Comparison of ENCODE assay signal across 1 cellular context in the genomic region with DNA sequence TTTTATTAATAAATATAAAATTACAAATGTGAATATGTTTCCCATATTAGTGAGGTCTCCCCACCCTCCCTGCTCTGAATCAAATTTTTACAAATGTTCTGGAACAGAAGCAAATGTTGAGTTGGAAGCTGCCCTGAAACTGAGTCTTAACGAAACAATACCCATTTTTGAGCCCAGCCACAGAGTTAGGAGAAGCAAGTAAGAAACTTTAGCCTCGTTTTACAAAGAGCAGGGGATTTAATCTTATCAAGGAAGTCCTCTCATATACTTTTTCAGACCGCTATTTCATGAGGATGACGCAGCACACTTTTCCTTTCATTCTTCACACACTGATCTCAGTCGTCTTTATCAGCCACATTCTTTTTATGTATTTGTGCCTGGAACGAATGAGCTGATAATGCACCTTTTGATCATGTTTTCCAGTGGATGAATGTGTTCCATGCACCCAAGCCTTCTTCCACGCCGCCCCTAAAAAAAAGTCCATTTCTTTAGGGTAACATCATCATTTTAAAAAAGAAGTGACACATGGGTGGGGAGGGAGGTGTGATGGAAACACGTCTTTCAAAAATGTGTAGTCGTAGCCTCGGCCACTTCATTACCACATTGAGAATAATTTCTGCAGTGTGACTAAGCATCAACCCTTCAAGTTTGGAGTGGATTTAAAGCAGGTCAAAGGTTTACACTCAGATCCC.
TF ChIP-seq lines count a peak whose summit lies in the region.

No MANE protein-coding gene starts in this region.

TF ChIP-seq in K562, 482 proteins besides CTCF, POLR2A, EP300 and RAD21 (continued from another document and continues in another):
- TF ChIP-seq ZNF24 (IDR thresholded peaks at IDR 0.05) (peak; percentile 66; the same call in 1 of the 2 replicates), LEF1 (IDR thresholded peaks at IDR 0.05) (peak; percentile 71; the same call in 1 of the 2 replicates), ZC3H8 (IDR thresholded peaks at IDR 0.05) (no peak), BRD9 (IDR thresholded peaks at IDR 0.05; ENCODE audit: low read depth, partially characterized antibody) (no peak), MED1 (CRISPR knock-in tag; IDR thresholded peaks at IDR 0.05; ENCODE audit: borderline replicate concordance) (no peak), ARID4B (CRISPR knock-in tag; IDR thresholded peaks at IDR 0.05) (no peak), CTBP1 (IDR thresholded peaks at IDR 0.05; ENCODE audit: borderline replicate concordance) (peak; percentile 56; the same call in 1 of the 2 replicates), TRIM24 (IDR thresholded peaks at IDR 0.05) (0 out of 4 replicates have a peak, but pooled peaks of 1 of the 2 experiments have one; percentile 16), HNRNPUL1 (IDR thresholded peaks at IDR 0.05; ENCODE audit: low read length) (no peak), POLR3G (IDR thresholded peaks at IDR 0.05; ENCODE audit: extremely low read depth, insufficient read length, insufficient replicate concordance) (no peak), BCL6 (CRISPR knock-in tag; IDR thresholded peaks at IDR 0.05) (no peak), CXXC5 (CRISPR knock-in tag; IDR thresholded peaks at IDR 0.05) (peak; percentile 39), ZNF699 (CRISPR knock-in tag; IDR thresholded peaks at IDR 0.05; ENCODE audit: insufficient replicate concordance) (no peak), MYNN (IDR thresholded peaks at IDR 0.05) (no peak), MYNN (CRISPR knock-in tag; IDR thresholded peaks at IDR 0.05) (no peak), MTA1 (IDR thresholded peaks at IDR 0.05; ENCODE audit: borderline replicate concordance) (0 out of 2 replicates have a peak, but pooled peaks have one; percentile 12), CCNT2 (IDR thresholded peaks at IDR 0.05; ENCODE audit: borderline replicate concordance, extremely low read depth, insufficient read length, low read depth, low read length) (no peak), ZFPM2 (CRISPR knock-in tag; IDR thresholded peaks at IDR 0.05) (no peak), ZNF280A (IDR thresholded peaks at IDR 0.05; ENCODE audit: low read depth, partially characterized antibody) (no peak), HDAC8 (tag; IDR thresholded peaks at IDR 0.05) (no peak), ZNF586 (CRISPR knock-in tag; conservative IDR thresholded peaks at IDR 0.05) (no peak), MEIS2 (IDR thresholded peaks at IDR 0.05; ENCODE audit: partially characterized antibody) (peak; percentile 54), ZNF696 (CRISPR knock-in tag; conservative IDR thresholded peaks at IDR 0.05) (no peak), ZNF551 (CRISPR knock-in tag; IDR thresholded peaks at IDR 0.05) (no peak), ZEB2 (IDR thresholded peaks at IDR 0.05) (peak; percentile 40; the same call in 1 of the 2 replicates), SUPT5H (IDR thresholded peaks at IDR 0.05) (no peak), HMBOX1 (IDR thresholded peaks at IDR 0.05) (no peak), NFIC (IDR thresholded peaks at IDR 0.05) (no peak), BMI1 (IDR thresholded peaks at IDR 0.05; ENCODE audit: low read length) (no peak), MAZ (CRISPR knock-in tag; conservative IDR thresholded peaks at IDR 0.05 in 1 of 2, IDR thresholded peaks at IDR 0.05 in 1 of 2) (peak in 1 of 2 experiments; percentile 21; a peak in 1 of 4 replicates), ZNF780A (CRISPR knock-in tag; IDR thresholded peaks at IDR 0.05) (no peak), BDP1 (IDR thresholded peaks at IDR 0.05; ENCODE audit: insufficient read depth, insufficient read length) (no peak), KLF1 (tag; IDR thresholded peaks at IDR 0.05) (no peak), PHF8 (IDR thresholded peaks at IDR 0.05; ENCODE audit: borderline replicate concordance, low read length) (no peak), GTF2F1 (IDR thresholded peaks at IDR 0.05; ENCODE audit: low read depth, low read length) (no peak), ZNF592 (IDR thresholded peaks at IDR 0.05) (peak; percentile 62; the same call in 1 of the 2 replicates), FOXJ2 (tag; IDR thresholded peaks at IDR 0.05) (no peak; the same call in 1 of the 2 replicates), PTRF (tag; IDR thresholded peaks at IDR 0.05) (no peak)
- TF ChIP-seq, protein P1, sequence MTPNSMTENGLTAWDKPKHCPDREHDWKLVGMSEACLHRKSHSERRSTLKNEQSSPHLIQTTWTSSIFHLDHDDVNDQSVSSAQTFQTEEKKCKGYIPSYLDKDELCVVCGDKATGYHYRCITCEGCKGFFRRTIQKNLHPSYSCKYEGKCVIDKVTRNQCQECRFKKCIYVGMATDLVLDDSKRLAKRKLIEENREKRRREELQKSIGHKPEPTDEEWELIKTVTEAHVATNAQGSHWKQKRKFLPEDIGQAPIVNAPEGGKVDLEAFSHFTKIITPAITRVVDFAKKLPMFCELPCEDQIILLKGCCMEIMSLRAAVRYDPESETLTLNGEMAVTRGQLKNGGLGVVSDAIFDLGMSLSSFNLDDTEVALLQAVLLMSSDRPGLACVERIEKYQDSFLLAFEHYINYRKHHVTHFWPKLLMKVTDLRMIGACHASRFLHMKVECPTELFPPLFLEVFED (CRISPR knock-in tag; conservative IDR thresholded peaks at IDR 0.05): 0 out of 2 replicates have a peak, but pooled peaks have one; percentile 15
- TF ChIP-seq, protein P2, sequence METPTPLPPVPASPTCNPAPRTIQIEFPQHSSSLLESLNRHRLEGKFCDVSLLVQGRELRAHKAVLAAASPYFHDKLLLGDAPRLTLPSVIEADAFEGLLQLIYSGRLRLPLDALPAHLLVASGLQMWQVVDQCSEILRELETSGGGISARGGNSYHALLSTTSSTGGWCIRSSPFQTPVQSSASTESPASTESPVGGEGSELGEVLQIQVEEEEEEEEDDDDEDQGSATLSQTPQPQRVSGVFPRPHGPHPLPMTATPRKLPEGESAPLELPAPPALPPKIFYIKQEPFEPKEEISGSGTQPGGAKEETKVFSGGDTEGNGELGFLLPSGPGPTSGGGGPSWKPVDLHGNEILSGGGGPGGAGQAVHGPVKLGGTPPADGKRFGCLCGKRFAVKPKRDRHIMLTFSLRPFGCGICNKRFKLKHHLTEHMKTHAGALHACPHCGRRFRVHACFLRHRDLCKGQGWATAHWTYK (CRISPR knock-in tag; IDR thresholded peaks at IDR 0.05): peak; percentile 63; the same call in 1 of the 2 replicates
- TF ChIP-seq, protein P3, sequence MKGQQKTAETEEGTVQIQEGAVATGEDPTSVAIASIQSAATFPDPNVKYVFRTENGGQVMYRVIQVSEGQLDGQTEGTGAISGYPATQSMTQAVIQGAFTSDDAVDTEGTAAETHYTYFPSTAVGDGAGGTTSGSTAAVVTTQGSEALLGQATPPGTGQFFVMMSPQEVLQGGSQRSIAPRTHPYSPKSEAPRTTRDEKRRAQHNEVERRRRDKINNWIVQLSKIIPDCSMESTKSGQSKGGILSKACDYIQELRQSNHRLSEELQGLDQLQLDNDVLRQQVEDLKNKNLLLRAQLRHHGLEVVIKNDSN (CRISPR knock-in tag; IDR thresholded peaks at IDR 0.05): no peak
- TF ChIP-seq, protein P4, sequence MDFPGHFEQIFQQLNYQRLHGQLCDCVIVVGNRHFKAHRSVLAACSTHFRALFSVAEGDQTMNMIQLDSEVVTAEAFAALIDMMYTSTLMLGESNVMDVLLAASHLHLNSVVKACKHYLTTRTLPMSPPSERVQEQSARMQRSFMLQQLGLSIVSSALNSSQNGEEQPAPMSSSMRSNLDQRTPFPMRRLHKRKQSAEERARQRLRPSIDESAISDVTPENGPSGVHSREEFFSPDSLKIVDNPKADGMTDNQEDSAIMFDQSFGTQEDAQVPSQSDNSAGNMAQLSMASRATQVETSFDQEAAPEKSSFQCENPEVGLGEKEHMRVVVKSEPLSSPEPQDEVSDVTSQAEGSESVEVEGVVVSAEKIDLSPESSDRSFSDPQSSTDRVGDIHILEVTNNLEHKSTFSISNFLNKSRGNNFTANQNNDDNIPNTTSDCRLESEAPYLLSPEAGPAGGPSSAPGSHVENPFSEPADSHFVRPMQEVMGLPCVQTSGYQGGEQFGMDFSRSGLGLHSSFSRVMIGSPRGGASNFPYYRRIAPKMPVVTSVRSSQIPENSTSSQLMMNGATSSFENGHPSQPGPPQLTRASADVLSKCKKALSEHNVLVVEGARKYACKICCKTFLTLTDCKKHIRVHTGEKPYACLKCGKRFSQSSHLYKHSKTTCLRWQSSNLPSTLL (IDR thresholded peaks at IDR 0.05): no peak
